In genomic region chr15:37100109-37100873, GRCh38 we compare ENCODE assay signal across 1 cellular context.
A peak's percentile ranks its signal among the peaks of the same experiment; 100 is the strongest.
TF ChIP-seq lines count a peak whose summit lies in the region.

TSS of gene MEIS2 (minus strand) at chr15:37100549. CDS start at chr15:37099466, 1,083 bp downstream.

TF ChIP-seq in K562, 482 proteins besides CTCF, POLR2A, EP300 and RAD21 (continued from another document and continues in another):
- TF ChIP-seq, protein P1, sequence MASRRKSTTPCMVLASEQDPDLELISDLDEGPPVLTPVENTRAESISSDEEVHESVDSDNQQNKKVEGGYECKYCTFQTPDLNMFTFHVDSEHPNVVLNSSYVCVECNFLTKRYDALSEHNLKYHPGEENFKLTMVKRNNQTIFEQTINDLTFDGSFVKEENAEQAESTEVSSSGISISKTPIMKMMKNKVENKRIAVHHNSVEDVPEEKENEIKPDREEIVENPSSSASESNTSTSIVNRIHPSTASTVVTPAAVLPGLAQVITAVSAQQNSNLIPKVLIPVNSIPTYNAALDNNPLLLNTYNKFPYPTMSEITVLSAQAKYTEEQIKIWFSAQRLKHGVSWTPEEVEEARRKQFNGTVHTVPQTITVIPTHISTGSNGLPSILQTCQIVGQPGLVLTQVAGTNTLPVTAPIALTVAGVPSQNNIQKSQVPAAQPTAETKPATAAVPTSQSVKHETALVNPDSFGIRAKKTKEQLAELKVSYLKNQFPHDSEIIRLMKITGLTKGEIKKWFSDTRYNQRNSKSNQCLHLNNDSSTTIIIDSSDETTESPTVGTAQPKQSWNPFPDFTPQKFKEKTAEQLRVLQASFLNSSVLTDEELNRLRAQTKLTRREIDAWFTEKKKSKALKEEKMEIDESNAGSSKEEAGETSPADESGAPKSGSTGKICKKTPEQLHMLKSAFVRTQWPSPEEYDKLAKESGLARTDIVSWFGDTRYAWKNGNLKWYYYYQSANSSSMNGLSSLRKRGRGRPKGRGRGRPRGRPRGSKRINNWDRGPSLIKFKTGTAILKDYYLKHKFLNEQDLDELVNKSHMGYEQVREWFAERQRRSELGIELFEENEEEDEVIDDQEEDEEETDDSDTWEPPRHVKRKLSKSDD (conservative IDR thresholded peaks at IDR 0.05; ENCODE audit: low read length), result no peak
- TF ChIP-seq ZNF76 (CRISPR knock-in tag; IDR thresholded peaks at IDR 0.05; ENCODE audit: borderline replicate concordance) (no peak), ETS2 (tag; IDR thresholded peaks at IDR 0.05; ENCODE audit: borderline replicate concordance, poor library complexity, severe bottlenecking) (no peak), NR2C2 (CRISPR knock-in tag; IDR thresholded peaks at IDR 0.05) (no peak), NR2C2 (tag; IDR thresholded peaks at IDR 0.05) (0 out of 2 replicates have a peak, but pooled peaks have one; percentile 2), ZNF436 (CRISPR knock-in tag; IDR thresholded peaks at IDR 0.05) (no peak), GTF2A2 (tag; IDR thresholded peaks at IDR 0.05) (no peak), ZNF586 (CRISPR knock-in tag; conservative IDR thresholded peaks at IDR 0.05) (no peak), NFYB (IDR thresholded peaks at IDR 0.05; ENCODE audit: extremely low read depth, insufficient read length) (no peak), ZNF778 (CRISPR knock-in tag; IDR thresholded peaks at IDR 0.05) (no peak), ZFP36 (IDR thresholded peaks at IDR 0.05; ENCODE audit: low read depth, low read length, partially characterized antibody) (no peak), L3MBTL2 (IDR thresholded peaks at IDR 0.05) (peak; percentile 53; the same call in 1 of the 2 replicates), E2F4 (CRISPR knock-in tag; IDR thresholded peaks at IDR 0.05; ENCODE audit: low read depth) (no peak), TRIM28 (IDR thresholded peaks at IDR 0.05) (no peak), CHD1 (IDR thresholded peaks at IDR 0.05; ENCODE audit: low read length) (peak; percentile 57), NFATC3 (IDR thresholded peaks at IDR 0.05) (no peak), HDGF (IDR thresholded peaks at IDR 0.05) (no peak), ZFPM2 (CRISPR knock-in tag; IDR thresholded peaks at IDR 0.05) (no peak), FOXM1 (IDR thresholded peaks at IDR 0.05; ENCODE audit: low read depth) (no peak), FOXM1 (CRISPR knock-in tag; IDR thresholded peaks at IDR 0.05; ENCODE audit: low read depth) (no peak), ELF4 (CRISPR knock-in tag; IDR thresholded peaks at IDR 0.05) (peak; percentile 90), BRD4 (IDR thresholded peaks at IDR 0.05) (no peak; the same call in 1 of the 2 replicates), HMGXB4 (CRISPR knock-in tag; IDR thresholded peaks at IDR 0.05) (no peak), TBL1XR1 (IDR thresholded peaks at IDR 0.05; ENCODE audit: low read length in 2 of 2) (0 out of 4 replicates have a peak, but pooled peaks of 1 of the 2 experiments have one; percentile 13), NEUROD1 (IDR thresholded peaks at IDR 0.05; ENCODE audit: borderline replicate concordance, low read depth, low read length, partially characterized antibody) (peak; percentile 42), SP1 (CRISPR knock-in tag; IDR thresholded peaks at IDR 0.05) (no peak), ZNF431 (CRISPR knock-in tag; IDR thresholded peaks at IDR 0.05) (no peak), PRMT5 (CRISPR knock-in tag; IDR thresholded peaks at IDR 0.05) (no peak), RNF219 (CRISPR knock-in tag; IDR thresholded peaks at IDR 0.05) (no peak), FOXA3 (CRISPR knock-in tag; conservative IDR thresholded peaks at IDR 0.05 in 1 of 2, IDR thresholded peaks at IDR 0.05 in 1 of 2) (no peak), ERF (CRISPR knock-in tag; IDR thresholded peaks at IDR 0.05) (no peak), NCOA1 (IDR thresholded peaks at IDR 0.05; ENCODE audit: low read depth) (peak; percentile 31; the same call in 1 of the 2 replicates), NCOA2 (IDR thresholded peaks at IDR 0.05; ENCODE audit: partially characterized antibody in 2 of 2) (no peak), ESRRA (IDR thresholded peaks at IDR 0.05; ENCODE audit: borderline replicate concordance, low read depth) (no peak), RAD51 (IDR thresholded peaks at IDR 0.05; ENCODE audit: borderline replicate concordance, low read depth) (no peak), MYBL2 (IDR thresholded peaks at IDR 0.05; ENCODE audit: low read depth) (no peak), MYBL2 (CRISPR knock-in tag; IDR thresholded peaks at IDR 0.05; ENCODE audit: borderline replicate concordance) (no peak), GATAD2B (IDR thresholded peaks at IDR 0.05; ENCODE audit: borderline replicate concordance) (0 out of 2 replicates have a peak, but pooled peaks have one; percentile 33)
- TF ChIP-seq, protein P2, sequence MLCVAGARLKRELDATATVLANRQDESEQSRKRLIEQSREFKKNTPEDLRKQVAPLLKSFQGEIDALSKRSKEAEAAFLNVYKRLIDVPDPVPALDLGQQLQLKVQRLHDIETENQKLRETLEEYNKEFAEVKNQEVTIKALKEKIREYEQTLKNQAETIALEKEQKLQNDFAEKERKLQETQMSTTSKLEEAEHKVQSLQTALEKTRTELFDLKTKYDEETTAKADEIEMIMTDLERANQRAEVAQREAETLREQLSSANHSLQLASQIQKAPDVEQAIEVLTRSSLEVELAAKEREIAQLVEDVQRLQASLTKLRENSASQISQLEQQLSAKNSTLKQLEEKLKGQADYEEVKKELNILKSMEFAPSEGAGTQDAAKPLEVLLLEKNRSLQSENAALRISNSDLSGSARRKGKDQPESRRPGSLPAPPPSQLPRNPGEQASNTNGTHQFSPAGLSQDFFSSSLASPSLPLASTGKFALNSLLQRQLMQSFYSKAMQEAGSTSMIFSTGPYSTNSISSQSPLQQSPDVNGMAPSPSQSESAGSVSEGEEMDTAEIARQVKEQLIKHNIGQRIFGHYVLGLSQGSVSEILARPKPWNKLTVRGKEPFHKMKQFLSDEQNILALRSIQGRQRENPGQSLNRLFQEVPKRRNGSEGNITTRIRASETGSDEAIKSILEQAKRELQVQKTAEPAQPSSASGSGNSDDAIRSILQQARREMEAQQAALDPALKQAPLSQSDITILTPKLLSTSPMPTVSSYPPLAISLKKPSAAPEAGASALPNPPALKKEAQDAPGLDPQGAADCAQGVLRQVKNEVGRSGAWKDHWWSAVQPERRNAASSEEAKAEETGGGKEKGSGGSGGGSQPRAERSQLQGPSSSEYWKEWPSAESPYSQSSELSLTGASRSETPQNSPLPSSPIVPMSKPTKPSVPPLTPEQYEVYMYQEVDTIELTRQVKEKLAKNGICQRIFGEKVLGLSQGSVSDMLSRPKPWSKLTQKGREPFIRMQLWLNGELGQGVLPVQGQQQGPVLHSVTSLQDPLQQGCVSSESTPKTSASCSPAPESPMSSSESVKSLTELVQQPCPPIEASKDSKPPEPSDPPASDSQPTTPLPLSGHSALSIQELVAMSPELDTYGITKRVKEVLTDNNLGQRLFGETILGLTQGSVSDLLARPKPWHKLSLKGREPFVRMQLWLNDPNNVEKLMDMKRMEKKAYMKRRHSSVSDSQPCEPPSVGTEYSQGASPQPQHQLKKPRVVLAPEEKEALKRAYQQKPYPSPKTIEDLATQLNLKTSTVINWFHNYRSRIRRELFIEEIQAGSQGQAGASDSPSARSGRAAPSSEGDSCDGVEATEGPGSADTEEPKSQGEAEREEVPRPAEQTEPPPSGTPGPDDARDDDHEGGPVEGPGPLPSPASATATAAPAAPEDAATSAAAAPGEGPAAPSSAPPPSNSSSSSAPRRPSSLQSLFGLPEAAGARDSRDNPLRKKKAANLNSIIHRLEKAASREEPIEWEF (CRISPR knock-in tag; IDR thresholded peaks at IDR 0.05), result peak; percentile 46; the same call in 1 of the 2 replicates
- TF ChIP-seq, protein P3, sequence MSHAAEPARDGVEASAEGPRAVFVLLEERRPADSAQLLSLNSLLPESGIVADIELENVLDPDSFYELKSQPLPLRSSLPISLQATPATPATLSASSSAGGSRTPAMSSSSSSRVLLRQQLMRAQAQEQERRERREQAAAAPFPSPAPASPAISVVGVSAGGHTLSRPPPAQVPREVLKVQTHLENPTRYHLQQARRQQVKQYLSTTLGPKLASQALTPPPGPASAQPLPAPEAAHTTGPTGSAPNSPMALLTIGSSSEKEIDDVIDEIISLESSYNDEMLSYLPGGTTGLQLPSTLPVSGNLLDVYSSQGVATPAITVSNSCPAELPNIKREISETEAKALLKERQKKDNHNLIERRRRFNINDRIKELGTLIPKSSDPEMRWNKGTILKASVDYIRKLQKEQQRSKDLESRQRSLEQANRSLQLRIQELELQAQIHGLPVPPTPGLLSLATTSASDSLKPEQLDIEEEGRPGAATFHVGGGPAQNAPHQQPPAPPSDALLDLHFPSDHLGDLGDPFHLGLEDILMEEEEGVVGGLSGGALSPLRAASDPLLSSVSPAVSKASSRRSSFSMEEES (CRISPR knock-in tag; IDR thresholded peaks at IDR 0.05), result no peak
- TF ChIP-seq, protein P4, sequence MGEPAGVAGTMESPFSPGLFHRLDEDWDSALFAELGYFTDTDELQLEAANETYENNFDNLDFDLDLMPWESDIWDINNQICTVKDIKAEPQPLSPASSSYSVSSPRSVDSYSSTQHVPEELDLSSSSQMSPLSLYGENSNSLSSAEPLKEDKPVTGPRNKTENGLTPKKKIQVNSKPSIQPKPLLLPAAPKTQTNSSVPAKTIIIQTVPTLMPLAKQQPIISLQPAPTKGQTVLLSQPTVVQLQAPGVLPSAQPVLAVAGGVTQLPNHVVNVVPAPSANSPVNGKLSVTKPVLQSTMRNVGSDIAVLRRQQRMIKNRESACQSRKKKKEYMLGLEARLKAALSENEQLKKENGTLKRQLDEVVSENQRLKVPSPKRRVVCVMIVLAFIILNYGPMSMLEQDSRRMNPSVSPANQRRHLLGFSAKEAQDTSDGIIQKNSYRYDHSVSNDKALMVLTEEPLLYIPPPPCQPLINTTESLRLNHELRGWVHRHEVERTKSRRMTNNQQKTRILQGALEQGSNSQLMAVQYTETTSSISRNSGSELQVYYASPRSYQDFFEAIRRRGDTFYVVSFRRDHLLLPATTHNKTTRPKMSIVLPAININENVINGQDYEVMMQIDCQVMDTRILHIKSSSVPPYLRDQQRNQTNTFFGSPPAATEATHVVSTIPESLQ (CRISPR knock-in tag; IDR thresholded peaks at IDR 0.05), result no peak
- TF ChIP-seq, protein P5, sequence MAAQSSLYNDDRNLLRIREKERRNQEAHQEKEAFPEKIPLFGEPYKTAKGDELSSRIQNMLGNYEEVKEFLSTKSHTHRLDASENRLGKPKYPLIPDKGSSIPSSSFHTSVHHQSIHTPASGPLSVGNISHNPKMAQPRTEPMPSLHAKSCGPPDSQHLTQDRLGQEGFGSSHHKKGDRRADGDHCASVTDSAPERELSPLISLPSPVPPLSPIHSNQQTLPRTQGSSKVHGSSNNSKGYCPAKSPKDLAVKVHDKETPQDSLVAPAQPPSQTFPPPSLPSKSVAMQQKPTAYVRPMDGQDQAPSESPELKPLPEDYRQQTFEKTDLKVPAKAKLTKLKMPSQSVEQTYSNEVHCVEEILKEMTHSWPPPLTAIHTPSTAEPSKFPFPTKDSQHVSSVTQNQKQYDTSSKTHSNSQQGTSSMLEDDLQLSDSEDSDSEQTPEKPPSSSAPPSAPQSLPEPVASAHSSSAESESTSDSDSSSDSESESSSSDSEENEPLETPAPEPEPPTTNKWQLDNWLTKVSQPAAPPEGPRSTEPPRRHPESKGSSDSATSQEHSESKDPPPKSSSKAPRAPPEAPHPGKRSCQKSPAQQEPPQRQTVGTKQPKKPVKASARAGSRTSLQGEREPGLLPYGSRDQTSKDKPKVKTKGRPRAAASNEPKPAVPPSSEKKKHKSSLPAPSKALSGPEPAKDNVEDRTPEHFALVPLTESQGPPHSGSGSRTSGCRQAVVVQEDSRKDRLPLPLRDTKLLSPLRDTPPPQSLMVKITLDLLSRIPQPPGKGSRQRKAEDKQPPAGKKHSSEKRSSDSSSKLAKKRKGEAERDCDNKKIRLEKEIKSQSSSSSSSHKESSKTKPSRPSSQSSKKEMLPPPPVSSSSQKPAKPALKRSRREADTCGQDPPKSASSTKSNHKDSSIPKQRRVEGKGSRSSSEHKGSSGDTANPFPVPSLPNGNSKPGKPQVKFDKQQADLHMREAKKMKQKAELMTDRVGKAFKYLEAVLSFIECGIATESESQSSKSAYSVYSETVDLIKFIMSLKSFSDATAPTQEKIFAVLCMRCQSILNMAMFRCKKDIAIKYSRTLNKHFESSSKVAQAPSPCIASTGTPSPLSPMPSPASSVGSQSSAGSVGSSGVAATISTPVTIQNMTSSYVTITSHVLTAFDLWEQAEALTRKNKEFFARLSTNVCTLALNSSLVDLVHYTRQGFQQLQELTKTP (IDR thresholded peaks at IDR 0.05; ENCODE audit: low read depth in 1 of 2, partially characterized antibody in 2 of 2), result peak in 1 of 2 experiments; percentile 41
